8 cellular contexts compared by ENCODE assay signal in genomic region chr1:221740260-221740830, GRCh38. TPM values are rescaled to one million over a fixed set of nuclear protein-coding genes. Genes with fewer than 3 reads are reported as not detected.
DNase-seq lines count a peak whose midpoint lies in the region; ATAC-seq and TF ChIP-seq lines count a peak whose summit lies in the region.

No MANE protein-coding gene starts in this region.

- no peak overlapping the region for H3K4me3 Mint-ChIP-seq in effector memory CD8-positive, alpha-beta T cell

- H3K27ac Mint-ChIP-seq in effector memory CD8-positive, alpha-beta T cell: no peak overlapping the region

- ATAC-seq in effector memory CD8-positive, alpha-beta T cell (replicated peaks): no peak

- DNase-seq in AG04449 (ENCODE audit: low read depth, low spot score) (no peak), HL-60 (ENCODE audit: low read depth in 1 of 2, low spot score in 1 of 2) (no peak), caudate nucleus (lab: John Stamatoyannopoulos, UW) (no peak), hypothalamus (lab: John Stamatoyannopoulos, UW) (no peak), NCI-H187 treated with DMSO at 0.1 percent for 48 hours (lab: John Stamatoyannopoulos, UW) (no peak)
- DNase-seq in effector CD8-positive, alpha-beta T cell (lab: John Stamatoyannopoulos, UW): no peak
- no peak for DNase-seq in effector memory CD8-positive, alpha-beta T cell

- H3K36me3 Mint-ChIP-seq in effector memory CD8-positive, alpha-beta T cell (ENCODE audit: insufficient read depth): peaks cover 52% of the 10 kb centered on the region

- H3K27ac ChIP-seq in HL-60 (replicated peaks): peak overlapping the region; percentile 74
- H3K27ac ChIP-seq in caudate nucleus (ENCODE audit: low read depth, low read length): peak overlapping the region; percentile 65
- no peak overlapping the region for H3K27ac ChIP-seq in mesodermal cell (ENCODE audit: low read depth, low read length, severe bottlenecking)

- H3K9me3 ChIP-seq in mesodermal cell (ENCODE audit: control insufficient read depth, low read length): no peaks in the 10 kb centered on the region

- H3K27me3 Mint-ChIP-seq in effector memory CD8-positive, alpha-beta T cell: no peaks in the 10 kb centered on the region

- POLR2A ChIA-PET in AG04449 (lab: Yijun Ruan, JAX): interaction anchor here (0.6 to 2.7 kb wide), 6 partner anchors 11 to 311 kb away, joined by 3 to 28 read pairs (median 7); no protein-coding TSS in a partner anchor

- 14 to 16% methylated on average over 5 to 7 of the region's 7 CpGs for WGBS in mesodermal cell (ENCODE audit: insufficient coverage in 2 of 2), 2 experiments

- H3K4me1 Mint-ChIP-seq in effector memory CD8-positive, alpha-beta T cell (ENCODE audit: low read depth in 2 of 2): peaks cover 33 to 38% of the 10 kb centered on the region in 2 donors

- H3K4me3 ChIP-seq in AG04449 (ENCODE audit: low read depth, low read length) (peak overlapping the region; percentile 92), HL-60 (replicated peaks; ENCODE audit: insufficient read depth, low read length) (peak overlapping the region; percentile 65), mesodermal cell (ENCODE audit: extremely low read depth, insufficient read depth, low read length, poor library complexity, severe bottlenecking) (peak overlapping the region; percentile 70)

- H3K9me3 Mint-ChIP-seq in effector memory CD8-positive, alpha-beta T cell: no peaks in the 10 kb centered on the region

- H3K4me1 ChIP-seq in mesodermal cell (ENCODE audit: control insufficient read depth, insufficient read depth, low read length, poor library complexity, severe bottlenecking): peaks cover 12% of the 10 kb centered on the region

- no peak for TF ChIP-seq CTCF in AG04449 (IDR thresholded peaks at IDR 0.05; ENCODE audit: insufficient read depth, low read length, missing control alignments)
- no peak for TF ChIP-seq CTCF in HL-60 (IDR thresholded peaks at IDR 0.05; ENCODE audit: insufficient read depth, low read length)

- H3K27me3 ChIP-seq in HL-60 (ENCODE audit: insufficient read depth, poor library complexity, severe bottlenecking): no peaks in the 10 kb centered on the region

- H3K36me3 ChIP-seq in mesodermal cell (ENCODE audit: control insufficient read depth, insufficient read depth, low read length): peaks cover 38% of the 10 kb centered on the region

- CTCF ChIA-PET in AG04449 (lab: Yijun Ruan, JAX): interaction anchor here (0.8 to 5.4 kb wide), 9 partner anchors 11 to 715 kb away, joined by 4 to 51 read pairs (median 4); no protein-coding TSS in a partner anchor

RNA-seq across cellular contexts. Expression of gene DUSP10, which starts 1.5 kb away (rescaled TPM):
- 10.2 TPM for polyA plus RNA-seq in mesodermal cell (2013, experiment 1 of 2)
- polyA plus RNA-seq in mesodermal cell (2013, experiment 2 of 2): 9.3 TPM
